8 cellular contexts compared by ENCODE assay signal in genomic region chr14:50232276-50232642, GRCh38. TPM values are rescaled to one million over a fixed set of nuclear protein-coding genes. Genes with fewer than 3 reads are reported as not detected.
A peak's percentile ranks its signal among the peaks of the same experiment; 100 is the strongest.
DNase-seq lines count a peak whose midpoint lies in the region; ATAC-seq and TF ChIP-seq lines count a peak whose summit lies in the region.

No MANE protein-coding gene starts in this region.

- no peaks in the 10 kb centered on the region for H3K9me3 Mint-ChIP-seq in effector memory CD8-positive, alpha-beta T cell
- no peaks in the 10 kb centered on the region for H3K9me3 Mint-ChIP-seq in nephron

- H3K4me3 Mint-ChIP-seq in effector memory CD8-positive, alpha-beta T cell, result peak overlapping the region; percentile 77 to 92
- H3K4me3 Mint-ChIP-seq in nephron, result peak overlapping the region; percentile 87 to 92 (median 90)

- no peaks in the 10 kb centered on the region for H3K27me3 Mint-ChIP-seq in effector memory CD8-positive, alpha-beta T cell
- H3K27me3 Mint-ChIP-seq in nephron (ENCODE audit: low read depth), result no peaks in the 10 kb centered on the region

- peaks cover 19 to 30% of the 10 kb centered on the region in 2 donors for H3K4me1 Mint-ChIP-seq in effector memory CD8-positive, alpha-beta T cell (ENCODE audit: low read depth in 2 of 2)
- H3K4me1 Mint-ChIP-seq in nephron, result peaks cover 38% of the 10 kb centered on the region

- no peak for TF ChIP-seq CTCF in C4-2B (conservative IDR thresholded peaks at IDR 0.05)
- no peak for TF ChIP-seq CTCF in nephron (IDR thresholded peaks at IDR 0.05; ENCODE audit: unreplicated experiment in 3 of 3)

- peak; percentile 67 for DNase-seq in NCI-H2227 treated with DMSO at 0.1 percent for 48 hours (lab: John Stamatoyannopoulos, UW)
- no peak for DNase-seq in effector memory CD8-positive, alpha-beta T cell
- no peak for DNase-seq in ureter (ENCODE audit: low spot score)
- DNase-seq in Ammon's horn (ENCODE audit: low spot score), result no peak

- H3K27ac ChIP-seq in C4-2B, result peak overlapping the region; percentile 93

- peaks cover 23% of the 10 kb centered on the region for H3K36me3 Mint-ChIP-seq in effector memory CD8-positive, alpha-beta T cell (ENCODE audit: insufficient read depth)
- H3K36me3 Mint-ChIP-seq in nephron (ENCODE audit: low read depth), result peaks cover 13% of the 10 kb centered on the region

- ATAC-seq in effector memory CD8-positive, alpha-beta T cell (replicated peaks), result no peak
- ATAC-seq in GM19023 (IDR thresholded peaks at IDR 0.05; ENCODE audit: unreplicated experiment) (no peak), HG03342 (IDR thresholded peaks at IDR 0.05; ENCODE audit: unreplicated experiment) (no peak)

- peak overlapping the region; percentile 81 to 91 for H3K27ac Mint-ChIP-seq in effector memory CD8-positive, alpha-beta T cell
- H3K27ac Mint-ChIP-seq in nephron, result peak overlapping the region; percentile 98 to 99 (median 99)

RNA-seq across cellular contexts. Expression of gene SOS2, which starts 0.9 kb away (rescaled TPM):
- 38.0 TPM for total RNA-seq in ureter
